ENCODE assay signal across 18 cellular contexts in genomic region chr5:95864944-95865504, GRCh38. TPM values are rescaled to one million over a fixed set of nuclear protein-coding genes. Genes with fewer than 3 reads are reported as not detected.
A peak's percentile ranks its signal among the peaks of the same experiment; 100 is the strongest.
DNase-seq lines count a peak whose midpoint lies in the region; ATAC-seq, FAIRE-seq and TF ChIP-seq lines count a peak whose summit lies in the region.
"Had no signal": no experiment of that assay in that cellular context is flagged by ENCODE, and none has a peak within 500 bp of the region (broad histone marks: within the 10 kb centered on the region; RNA-seq: fewer than 3 reads in every experiment).

No MANE protein-coding gene starts in this region.

- H3K4me1 ChIP-seq in astrocyte (ENCODE audit: insufficient read depth, low read length) (peaks cover 39% of the 10 kb centered on the region), right lobe of liver (peaks cover 0 to 55% (median 12%) of the 10 kb centered on the region in 4 donors), transverse colon (peaks cover 0 to 40% (median 14%) of the 10 kb centered on the region in 4 donors), Karpas-422 (ENCODE audit: low read length) (peaks cover 12% of the 10 kb centered on the region)

- H3K9me3 ChIP-seq in astrocyte (ENCODE audit: insufficient read depth, low read depth, low read length) (no peaks in the 10 kb centered on the region), right lobe of liver (no peaks in the 10 kb centered on the region), transverse colon (no peaks in the 10 kb centered on the region), Karpas-422 (ENCODE audit: low read length) (no peaks in the 10 kb centered on the region)

- no peaks in the 10 kb centered on the region for H3K36me3 Mint-ChIP-seq in astrocyte (ENCODE audit: low read depth, unreplicated experiment)
- H3K36me3 Mint-ChIP-seq: naive thymus-derived CD8-positive, alpha-beta T cell had no signal

- no peaks in the 10 kb centered on the region for H4K20me1 ChIP-seq in astrocyte (ENCODE audit: insufficient read depth, low read length)
- H4K20me1 ChIP-seq in Karpas-422 (ENCODE audit: insufficient read depth, low read depth, low read length), result no peaks in the 10 kb centered on the region

- no peak overlapping the region for H3K27ac ChIP-seq in astrocyte (ENCODE audit: low read depth, low read length)
- H3K27ac ChIP-seq in right lobe of liver, result peak overlapping the region in 2 of 3 donors; percentile 7 to 97
- H3K27ac ChIP-seq in transverse colon, result peak overlapping the region; percentile 57 to 74 (median 72)
- no peak overlapping the region for H3K27ac ChIP-seq in Karpas-422 (ENCODE audit: low read length)

- peaks cover 31% of the 10 kb centered on the region for H3K4me1 Mint-ChIP-seq in astrocyte (ENCODE audit: low read depth, unreplicated experiment)

- no peak overlapping the region for H3K9ac ChIP-seq in astrocyte (ENCODE audit: low read length)
- no peak overlapping the region for H3K9ac ChIP-seq in Karpas-422 (ENCODE audit: low read length)

- no peak for TF ChIP-seq EP300 in transverse colon (IDR thresholded peaks at IDR 0.05; ENCODE audit: low read depth)

- H3K4me2 ChIP-seq in astrocyte (ENCODE audit: low read length) (no peak overlapping the region), Karpas-422 (ENCODE audit: low read depth, low read length, poor library complexity, severe bottlenecking) (no peak overlapping the region)

- H3K79me2 ChIP-seq in astrocyte (ENCODE audit: insufficient read depth, low read length) (no peaks in the 10 kb centered on the region), Karpas-422 (ENCODE audit: low read length) (no peaks in the 10 kb centered on the region)

- DNase-seq in NCI-H510A treated with DMSO at 0.1 percent for 48 hours (lab: John Stamatoyannopoulos, UW), result peak; percentile 66
- no peak for DNase-seq in NCI-H510A (lab: John Stamatoyannopoulos, UW)
- no peak for DNase-seq in astrocyte (ENCODE audit: low read depth)
- DNase-seq in right lobe of liver, result peak in 1 of 3 donors; percentile 51
- peak; percentile 53 for DNase-seq in transverse colon
- DNase-seq in iPS-NIHi7 (ENCODE audit: extremely low spot score), result no peak
- no peak for DNase-seq in cortex of kidney (lab: John Stamatoyannopoulos, UW)
- DNase-seq in Karpas-422, result no peak
- DNase-seq: activated CD4-positive, CD25-positive, alpha-beta regulatory T cell; foreskin melanocyte; kidney; naive thymus-derived CD8-positive, alpha-beta T cell; OCI-M1; stimulated activated naive CD8-positive, alpha-beta T cell treated with anti-CD3 and anti-CD28 coated beads, Interleukin-15, amount 100 ng/mL, for 72 hours had no signal

- H3K36me3 ChIP-seq in astrocyte (ENCODE audit: insufficient read depth, low read length), result no peaks in the 10 kb centered on the region
- H3K36me3 ChIP-seq in right lobe of liver, result no peaks in the 10 kb centered on the region
- no peaks in the 10 kb centered on the region for H3K36me3 ChIP-seq in transverse colon
- H3K36me3 ChIP-seq in Karpas-422 (ENCODE audit: insufficient read depth, low read length), result no peaks in the 10 kb centered on the region

- intact Hi-C loops in right lobe of liver (cut with DNase I) (no loop called here), transverse colon (cut with DNase I; ENCODE audit: low total_unique reads) (loop anchor here (10.0 kb wide), 1 partner anchor 730 kb away; no protein-coding TSS in a partner anchor)

- H3K27ac Mint-ChIP-seq in astrocyte (ENCODE audit: unreplicated experiment), result no peak overlapping the region

- ATAC-seq in right lobe of liver, result peak in 3 of 4 donors; percentile 19 to 34 (median 23)
- ATAC-seq: naive thymus-derived CD8-positive, alpha-beta T cell; sciatic nerve; stimulated activated naive CD8-positive, alpha-beta T cell treated with anti-CD3 and anti-CD28 coated beads, Interleukin-15, amount 100 ng/mL, for 72 hours had no signal

- H3K9me3 Mint-ChIP-seq in astrocyte (ENCODE audit: unreplicated experiment), result no peaks in the 10 kb centered on the region
- H3K9me3 Mint-ChIP-seq: dendritic cell treated with granulocyte-macrophage colony-stimulating factor and Interleukin-4, amounts not matched to agents 40 ng/mL and 50 ng/mL, for 4 days; naive thymus-derived CD8-positive, alpha-beta T cell had no signal

- FAIRE-seq in astrocyte (lab: Jason Lieb, UNC), result no peak
- FAIRE-seq: A204.1, HTR-8/SVneo, kidney had no signal

- no peaks in the 10 kb centered on the region for H3K27me3 Mint-ChIP-seq in astrocyte (ENCODE audit: low read depth, unreplicated experiment)
- H3K27me3 Mint-ChIP-seq: dendritic cell treated with granulocyte-macrophage colony-stimulating factor and Interleukin-4, amounts not matched to agents 40 ng/mL and 50 ng/mL, for 4 days; stimulated activated naive CD8-positive, alpha-beta T cell treated with anti-CD3 and anti-CD28 coated beads, Interleukin-15, amount 100 ng/mL, for 72 hours had no signal

- in situ Hi-C loops in transverse colon (cut with MboI; ENCODE audit: low pct_ligation_motif_present in 1 of 4, low pct_unique_long_range_greater_than_20kb in 1 of 4, low sequenced_read_pairs in 3 of 4), result loop anchor here (10.0 to 25.0 kb wide), 5 partner anchors 97 to 740 kb away; partner anchors contain the start of gene ELL2 (in 2 of the 4)

- H3K9me2 ChIP-seq in Karpas-422 (replicated peaks; ENCODE audit: insufficient read depth, low read length), result no peaks in the 10 kb centered on the region

- H3K4me3 ChIP-seq in astrocyte (ENCODE audit: insufficient read depth, low read depth, low read length) (no peak overlapping the region), right lobe of liver (no peak overlapping the region), transverse colon (no peak overlapping the region), Karpas-422 (ENCODE audit: low read length) (no peak overlapping the region)

- 23% methylated on average over 6 of the region's 6 CpGs for WGBS in right lobe of liver (ENCODE audit: insufficient coverage, low coverage, low lambda C conversion rate, missing lambda C conversion rate)
- 40% methylated on average over 6 of the region's 6 CpGs; no CpG with 5 or more reads in 1 of the 2 donors for WGBS in transverse colon (ENCODE audit: low coverage in 1 of 2), 2 donors

- H3K27me3 ChIP-seq in astrocyte (ENCODE audit: insufficient read depth, low read length) (no peaks in the 10 kb centered on the region), right lobe of liver (no peaks in the 10 kb centered on the region), transverse colon (no peaks in the 10 kb centered on the region), Karpas-422 (ENCODE audit: low read length) (no peaks in the 10 kb centered on the region)

- H2AFZ ChIP-seq in astrocyte (ENCODE audit: low read depth, low read length) (peak overlapping the region; percentile 8), Karpas-422 (ENCODE audit: low read length) (no peak overlapping the region)

- no peak for TF ChIP-seq CTCF in astrocyte (IDR thresholded peaks at IDR 0.05; ENCODE audit: insufficient read depth, low read depth, low read length)
- no peak for TF ChIP-seq CTCF in right lobe of liver (IDR thresholded peaks at IDR 0.05)
- TF ChIP-seq CTCF in transverse colon (IDR thresholded peaks at IDR 0.05), result no peak

- no peak overlapping the region for H3K4me3 Mint-ChIP-seq in astrocyte (ENCODE audit: unreplicated experiment)
- H3K4me3 Mint-ChIP-seq: dendritic cell treated with granulocyte-macrophage colony-stimulating factor and Interleukin-4, amounts not matched to agents 40 ng/mL and 50 ng/mL, for 4 days; naive thymus-derived CD8-positive, alpha-beta T cell; stimulated activated naive CD8-positive, alpha-beta T cell treated with anti-CD3 and anti-CD28 coated beads, Interleukin-15, amount 100 ng/mL, for 72 hours had no signal

- TF ChIP-seq POLR2A in right lobe of liver (IDR thresholded peaks at IDR 0.05), result no peak
- no peak for TF ChIP-seq POLR2A in transverse colon (IDR thresholded peaks at IDR 0.05)

RNA-seq across cellular contexts. Expression of gene GLRX, which starts 42.5 kb away (rescaled TPM):
- total RNA-seq in astrocyte (38.4 and 40.5 TPM in 2 replicates), right lobe of liver (100 to 1,000 TPM in 3 of 6 experiments, 10 to 100 TPM in 3; 40.2 to 228 (median 82.8) TPM), transverse colon (100 to 1,000 TPM in 1 of 4 donors, 10 to 100 TPM in 3; 50.5 to 112 (median 64.4) TPM)
- 16.3 and 18.0 TPM in 2 replicates for total RNA-seq in Karpas-422 (2014; rRNA removed; shearing (Covaris generic); ENCODE audit: low replicate concordance)

Comparison
In these comparisons a context has a peak if more than half of its experiments do, and no peak if none do; other contexts are left out.
1. DNase-seq: peak in NCI-H510A treated with DMSO at 0.1 percent for 48 hours (single experiment) and transverse colon (single experiment); none in NCI-H510A (single experiment), astrocyte (single experiment), iPS-NIHi7 (single experiment), cortex of kidney (single experiment) and Karpas-422 (single experiment).
2. H3K27ac ChIP-seq: peak in right lobe of liver (2 of 3) and transverse colon (4 of 4); none in astrocyte (single experiment) and Karpas-422 (single experiment).